In the genomic region with DNA sequence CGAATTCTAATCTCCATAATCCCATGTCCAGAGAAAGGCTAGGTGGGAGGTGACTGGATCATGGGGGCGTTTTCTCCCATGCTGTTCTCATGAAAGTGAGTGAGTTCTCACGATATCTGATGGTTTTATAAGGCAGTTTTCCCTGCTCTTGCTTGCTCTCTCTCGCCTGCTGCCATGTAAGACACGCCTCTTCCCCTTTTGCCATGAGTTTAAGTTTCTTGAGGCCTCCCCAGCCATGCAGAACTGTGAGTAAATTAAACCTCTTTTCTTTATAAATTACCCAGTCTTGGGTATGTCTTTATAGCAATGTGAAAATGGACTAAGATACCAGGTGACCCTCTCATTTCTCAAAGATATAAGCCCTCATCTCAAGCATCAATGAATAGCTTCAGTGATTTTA, we compare ENCODE assay signal across 21 cellular contexts. TPM values are rescaled to one million over a fixed set of nuclear protein-coding genes. Genes with fewer than 3 reads are reported as not detected.
DNase-seq lines count a peak whose midpoint lies in the region; ATAC-seq, FAIRE-seq and TF ChIP-seq lines count a peak whose summit lies in the region.
"Had no signal": no experiment of that assay in that cellular context is flagged by ENCODE, and none has a peak within 500 bp of the region (broad histone marks: within the 10 kb centered on the region; RNA-seq: fewer than 3 reads in every experiment).

No MANE protein-coding gene starts in this region.

- ATAC-seq in K562 (no peak), HG02885 (IDR thresholded peaks at IDR 0.05; ENCODE audit: poor library complexity, unreplicated experiment) (no peak)
- ATAC-seq: esophagus mucosa had no signal

- no peak for TF ChIP-seq RAD21 in K562 (CRISPR knock-in tag; conservative IDR thresholded peaks at IDR 0.05 in 1 of 2, IDR thresholded peaks at IDR 0.05 in 1 of 2)

- TF ChIP-seq POLR2A in NB4 (IDR thresholded peaks at IDR 0.05; ENCODE audit: extremely low read depth, insufficient read length), result no peak
- no peak for TF ChIP-seq POLR2A in K562 (conservative IDR thresholded peaks at IDR 0.05)
- TF ChIP-seq POLR2A in testis (IDR thresholded peaks at IDR 0.05), result no peak

- intact Hi-C loops in K562 (cut with micrococcal nuclease), result no loop called here
- intact Hi-C loops in testis (cut with DNase I; ENCODE audit: low total_unique reads), result no loop called here
- intact Hi-C loops in posterior vena cava (cut with DNase I), result no loop called here

- peak; percentile 37 for DNase-seq in NB4 (ENCODE audit: low read depth)
- no peak for DNase-seq in K562 (ENCODE audit: extremely low read depth in 1 of 4, low spot score in 3 of 4)
- no peak for DNase-seq in testis
- no peak for DNase-seq in CD1c-positive myeloid dendritic cell (ENCODE audit: extremely low spot score)
- no peak for DNase-seq in posterior vena cava (ENCODE audit: low spot score)
- DNase-seq: activated CD4-positive, alpha-beta T cell treated with anti-CD3 and anti-CD28 coated beads, Interleukin-2, amount 10 ng/mL, durations not matched to agents 7 days and 5 days; activated CD8-positive, alpha-beta memory T cell treated with anti-CD3 and anti-CD28 coated beads, Interleukin-2, amount 50 U/mL, for 48 hours; amniotic stem cell; central memory CD4-positive, alpha-beta T cell; DND-41; glutamatergic neuron; left ventricle myocardium inferior; NCI-H2029; NCI-H446; small intestine; stimulated activated CD4-positive, alpha-beta T cell treated with anti-CD3 and anti-CD28 coated beads, Interleukin-4, amount 100 ng/mL, for 24 hours had no signal

- H3K27me3 Mint-ChIP-seq in nephron (ENCODE audit: low read depth), result peaks cover 4% of the 10 kb centered on the region
- H3K27me3 Mint-ChIP-seq: activated CD4-positive, alpha-beta T cell treated with anti-CD3 and anti-CD28 coated beads, Interleukin-2, amount 10 ng/mL, durations not matched to agents 7 days and 5 days had no signal

- BruUV-seq in K562 (replicated peaks; lab: Mats Ljungman, UMichigan), result no TSS peak

- TF ChIP-seq CTCF in NB4 (IDR thresholded peaks at IDR 0.05; ENCODE audit: low read depth, low read length), result no peak
- no peak for TF ChIP-seq CTCF in K562 (IDR thresholded peaks at IDR 0.05 in 2 of 3, conservative IDR thresholded peaks at IDR 0.05 in 1 of 3; ENCODE audit: insufficient read depth in 2 of 3, low read depth in 1 of 3, low read length in 3 of 3)
- no peak for TF ChIP-seq CTCF in nephron (IDR thresholded peaks at IDR 0.05; ENCODE audit: unreplicated experiment in 3 of 3)
- TF ChIP-seq CTCF in testis (IDR thresholded peaks at IDR 0.05), result no peak

- peak overlapping the region in 1 of 3 experiments; percentile 10 for H3K4me3 Mint-ChIP-seq in nephron
- H3K4me3 Mint-ChIP-seq: activated CD4-positive, alpha-beta T cell treated with anti-CD3 and anti-CD28 coated beads, Interleukin-2, amount 10 ng/mL, durations not matched to agents 7 days and 5 days had no signal

- no peaks in the 10 kb centered on the region for H3K9me3 Mint-ChIP-seq in nephron

- no peaks in the 10 kb centered on the region for H3K27me3 ChIP-seq in K562 (ENCODE audit: control insufficient read depth in 2 of 2, insufficient read depth in 2 of 2, low read length in 2 of 2)
- no peaks in the 10 kb centered on the region for H3K27me3 ChIP-seq in testis

- no peaks in the 10 kb centered on the region for H4K20me1 ChIP-seq in K562 (replicated peaks; ENCODE audit: control insufficient read depth, insufficient read depth, low read length)

- H3K4me3 ChIP-seq in NB4 (ENCODE audit: low read depth, low read length) (no peak overlapping the region), K562 (no peak overlapping the region), testis (no peak overlapping the region)
- H3K4me3 ChIP-seq: left ventricle myocardium inferior had no signal

- in situ Hi-C loops in K562 (cut with MboI), result no loop called here

- POLR2A ChIA-PET in K562 (lab: Yijun Ruan, JAX), result no interaction called here

- H2AFZ ChIP-seq in K562 (ENCODE audit: low read depth, low read length), result no peak overlapping the region

- H3K27ac ChIP-seq in K562 (ENCODE audit: extremely low read depth, low read depth, low read length) (no peak overlapping the region), testis (peak overlapping the region; percentile 77 to 95)
- H3K27ac ChIP-seq: RWPE1 had no signal

- FAIRE-seq in K562 (lab: Jason Lieb, UNC), result no peak
- FAIRE-seq: small intestine, TTC549 had no signal

- H3K9me1 ChIP-seq in K562 (ENCODE audit: control insufficient read depth, insufficient read depth, low read length), result no peaks in the 10 kb centered on the region

- no peaks in the 10 kb centered on the region for H3K79me2 ChIP-seq in K562 (ENCODE audit: control insufficient read depth, insufficient read depth, low read length)

- H3K36me3 Mint-ChIP-seq in nephron (ENCODE audit: low read depth), result no peaks in the 10 kb centered on the region

- H3K36me3 ChIP-seq in K562 (ENCODE audit: control insufficient read depth, insufficient read depth, low read length) (no peaks in the 10 kb centered on the region), testis (ENCODE audit: low read depth, missing control alignments) (no peaks in the 10 kb centered on the region)
- H3K36me3 ChIP-seq: left ventricle myocardium inferior had no signal

- H3K9me3 ChIP-seq in K562 (replicated peaks; ENCODE audit: control insufficient read depth, insufficient read depth, low read depth, low read length) (no peaks in the 10 kb centered on the region), testis (no peaks in the 10 kb centered on the region)
- H3K9me3 ChIP-seq: left ventricle myocardium inferior had no signal

- H3K4me1 ChIP-seq in K562 (replicated peaks in 1 of 2; ENCODE audit: control insufficient read depth in 2 of 2, insufficient read depth in 2 of 2, low read length in 2 of 2), result no peaks in the 10 kb centered on the region
- no peaks in the 10 kb centered on the region for H3K4me1 ChIP-seq in testis

- no peak overlapping the region for H3K4me2 ChIP-seq in K562 (ENCODE audit: insufficient read depth, low read length)

- TF ChIP-seq EP300 in K562 (IDR thresholded peaks at IDR 0.05; ENCODE audit: low read length), result no peak

- H3K4me1 Mint-ChIP-seq in nephron, result peaks cover 58% of the 10 kb centered on the region

- WGBS in K562 (ENCODE audit: insufficient coverage, low coverage, missing lambda C conversion rate), result 0% methylated on average over 5 of the region's 5 CpGs
- 80 to 89% methylated on average over 5 of the region's 5 CpGs for WGBS in testis, 2 donors

- CTCF ChIA-PET in K562 (lab: Yijun Ruan, JAX; ENCODE audit: low intra/inter-chr PET ratio), result no interaction called here

- no peak overlapping the region for H3K9ac ChIP-seq in K562 (ENCODE audit: insufficient read depth in 1 of 2, low read depth in 2 of 2, low read length in 2 of 2)

- peak overlapping the region; percentile 12 to 96 (median 91) for H3K27ac Mint-ChIP-seq in nephron
- H3K27ac Mint-ChIP-seq: activated CD4-positive, alpha-beta T cell treated with anti-CD3 and anti-CD28 coated beads, Interleukin-2, amount 10 ng/mL, durations not matched to agents 7 days and 5 days had no signal

RNA-seq across cellular contexts. Expression of gene ACTA2, which starts 1.1 kb away (rescaled TPM):
- total RNA-seq in K562 (2011; cell fraction: chromatin; rRNA removed; ENCODE audit: low replicate concordance), result not detected in 2 replicates
- not detected in 2 replicates for total RNA-seq in K562 (2011; cell fraction: nucleolus; rRNA removed)
- total RNA-seq in K562 (2011; cell fraction: nucleoplasm; rRNA removed), result not detected in 2 replicates
- 0.29 and 1.0 TPM in 2 replicates for total RNA-seq in K562 (2014; rRNA removed)
- total RNA-seq in K562 (2014; rRNA removed; fragmentation: Illumina TruSeq; extraction: Trizol), result 0.15 TPM in 1 of 2 replicates, not detected in the other
- total RNA-seq in K562 (2015; rRNA removed; fragmentation: Illumina TruSeq; extraction: Trizol), result 0.22 and 0.30 TPM in 2 replicates
- 0.60 and 1.4 TPM in 2 replicates for total RNA-seq in K562 (2021)
- not detected in 2 replicates for polyA plus RNA-seq in K562 (2011; rRNA removed)
- 0.03 TPM in 1 of 2 replicates, not detected in the other for polyA plus RNA-seq in K562 (2011; cell fraction: cytosol; rRNA removed)
- polyA plus RNA-seq in K562 (2011; cell fraction: nucleus; rRNA removed), result not detected in 2 replicates
- 0.74 and 1.1 TPM in 2 replicates for polyA plus RNA-seq in K562 (2012)
- polyA plus RNA-seq in K562 (2014; fragmentation: Illumina TruSeq; extraction: Trizol), result 0.30 and 0.48 TPM in 2 replicates
- polyA plus RNA-seq in K562 (2014; fragmentation: Nextera tagmentation; extraction: Ambion mirVana), result not detected
- polyA plus RNA-seq in K562 (2014; rRNA removed), result 0.46 TPM in 1 of 2 replicates, not detected in the other
- not detected in 2 replicates for polyA minus RNA-seq in K562 (2011; rRNA and poly(A)+ RNA removed)
- not detected in 2 replicates for polyA minus RNA-seq in K562 (2011; cell fraction: cytosol; rRNA and poly(A)+ RNA removed)
- 0.27 TPM in 1 of 2 replicates, not detected in the other for polyA minus RNA-seq in K562 (2011; cell fraction: nucleus; rRNA and poly(A)+ RNA removed)
- total RNA-seq in testis, result 100 to 1,000 TPM; 398 to 527 TPM
- 939 TPM for polyA plus RNA-seq in testis (ENCODE audit: insufficient read depth, low read depth, low replicate concordance)
- total RNA-seq in posterior vena cava, result 1,000 to 10,000 TPM; 4,350 to 6,560 TPM

RNA-seq across cellular contexts. Expression of gene FAS, which starts 36.9 kb away (rescaled TPM):
- 0.76 TPM in 1 of 2 replicates, not detected in the other for total RNA-seq in K562 (2011; cell fraction: chromatin; rRNA removed; ENCODE audit: low replicate concordance)
- not detected in 2 replicates for total RNA-seq in K562 (2011; cell fraction: nucleolus; rRNA removed)
- 1.2 TPM in 1 of 2 replicates, not detected in the other for total RNA-seq in K562 (2011; cell fraction: nucleoplasm; rRNA removed)
- total RNA-seq in K562 (2014; rRNA removed) (0.20 and 0.41 TPM in 2 replicates), K562 (2014; rRNA removed; fragmentation: Illumina TruSeq; extraction: Trizol) (0.62 and 0.64 TPM in 2 replicates), K562 (2015; rRNA removed; fragmentation: Illumina TruSeq; extraction: Trizol) (0.11 and 0.29 TPM in 2 replicates), K562 (2021) (0.36 and 0.55 TPM in 2 replicates), testis (10 to 100 TPM in 1 of 2 donors, 1 to 10 TPM in 1; 9.3 to 10.7 TPM), posterior vena cava (10 to 100 TPM; 30.7 to 40.7 TPM)
- polyA plus RNA-seq in K562 (2011; rRNA removed) (0.08 and 0.11 TPM in 2 replicates), K562 (2014; fragmentation: Illumina TruSeq; extraction: Trizol) (0.37 and 0.68 TPM in 2 replicates), K562 (2014; fragmentation: Nextera tagmentation; extraction: Ambion mirVana) (under 1 TPM; 0.10 to 0.34 TPM), K562 (2014; rRNA removed) (0.56 TPM in 1 of 2 replicates, not detected in the other), testis (ENCODE audit: insufficient read depth, low read depth, low replicate concordance) (16.2 TPM)
- 0.04 TPM in 1 of 2 replicates, not detected in the other for polyA plus RNA-seq in K562 (2011; cell fraction: cytosol; rRNA removed)
- polyA plus RNA-seq in K562 (2011; cell fraction: nucleus; rRNA removed), result not detected in 2 replicates
- polyA plus RNA-seq in K562 (2012), result 0.42 and 0.91 TPM in 2 replicates
- polyA minus RNA-seq in K562 (2011; rRNA and poly(A)+ RNA removed), result 0.67 TPM in 1 of 2 replicates, not detected in the other
- not detected in 2 replicates for polyA minus RNA-seq in K562 (2011; cell fraction: cytosol; rRNA and poly(A)+ RNA removed)
- not detected in 2 replicates for polyA minus RNA-seq in K562 (2011; cell fraction: nucleus; rRNA and poly(A)+ RNA removed)

Comparison
In these comparisons a context has a peak if more than half of its experiments do, and no peak if none do; other contexts are left out.
1. RNA of gene ACTA2, which starts 1.1 kb away (total RNA-seq): 4,350 to 6,560 TPM in posterior vena cava and 398 to 527 TPM in testis; 0.15 to 1.4 TPM in K562; every median in the first group is over 100 times any median in the second.
2. RNA of gene FAS, which starts 36.9 kb away (total RNA-seq): 30.7 to 40.7 TPM in posterior vena cava and 9.3 to 10.7 TPM in testis; 0.11 to 1.2 TPM in K562; every median in the first group is over 4 times any median in the second.